1 cellular context compared by ENCODE assay signal in genomic region chr17:82226809-82227628, GRCh38.
TF ChIP-seq lines count a peak whose summit lies in the region.

No MANE protein-coding gene starts in this region.

TF ChIP-seq in HepG2, 621 proteins besides CTCF, POLR2A, EP300 and RAD21 (continued from another document and continues in another):
- TF ChIP-seq TFDP1 (CRISPR knock-in tag; IDR thresholded peaks at IDR 0.05; ENCODE audit: borderline replicate concordance) = no peak
- no peak for TF ChIP-seq ZBTB43 (CRISPR knock-in tag; conservative IDR thresholded peaks at IDR 0.05)
- TF ChIP-seq ZNF317 (CRISPR knock-in tag; IDR thresholded peaks at IDR 0.05) = no peak
- TF ChIP-seq FOXP1 (IDR thresholded peaks at IDR 0.05) = no peak
- TF ChIP-seq FOXP1 (CRISPR knock-in tag; IDR thresholded peaks at IDR 0.05) = peak; percentile 15; the same call in 1 of the 2 replicates
- TF ChIP-seq ZNF44 (CRISPR knock-in tag; IDR thresholded peaks at IDR 0.05) = no peak
- peak; percentile 19; the same call in 1 of the 2 replicates for TF ChIP-seq IKZF5 (CRISPR knock-in tag; IDR thresholded peaks at IDR 0.05)
- no peak for TF ChIP-seq ZNF282 (IDR thresholded peaks at IDR 0.05; ENCODE audit: partially characterized antibody)
- TF ChIP-seq IRX3 (CRISPR knock-in tag; IDR thresholded peaks at IDR 0.05; ENCODE audit: borderline replicate concordance, low read depth) = no peak
- TF ChIP-seq SIX4 (CRISPR knock-in tag; IDR thresholded peaks at IDR 0.05) = no peak
- 0 out of 2 replicates have a peak, but pooled peaks have one; percentile 5 for TF ChIP-seq ZNF333 (CRISPR knock-in tag; IDR thresholded peaks at IDR 0.05; ENCODE audit: borderline replicate concordance)
- TF ChIP-seq NKX3-1 (CRISPR knock-in tag; IDR thresholded peaks at IDR 0.05) = no peak
- TF ChIP-seq NONO (IDR thresholded peaks at IDR 0.05) = no peak
- TF ChIP-seq NONO (CRISPR knock-in tag; conservative IDR thresholded peaks at IDR 0.05) = no peak
- TF ChIP-seq ELF1 (CRISPR knock-in tag; IDR thresholded peaks at IDR 0.05) = no peak
- TF ChIP-seq BCL3 (CRISPR knock-in tag; IDR thresholded peaks at IDR 0.05) = no peak
- peak; percentile 51; the same call in 1 of the 2 replicates for TF ChIP-seq ARID4A (CRISPR knock-in tag; IDR thresholded peaks at IDR 0.05; ENCODE audit: borderline replicate concordance)
- TF ChIP-seq KAT8 (CRISPR knock-in tag; IDR thresholded peaks at IDR 0.05) = peak; percentile 16; the same call in 1 of the 2 replicates
- no peak for TF ChIP-seq ZNF878 (CRISPR knock-in tag; IDR thresholded peaks at IDR 0.05)
- no peak for TF ChIP-seq PHF20 (CRISPR knock-in tag; IDR thresholded peaks at IDR 0.05)
- no peak for TF ChIP-seq ELF3 (CRISPR knock-in tag; IDR thresholded peaks at IDR 0.05)
- TF ChIP-seq ZC3H13 (CRISPR knock-in tag; IDR thresholded peaks at IDR 0.05) = no peak
- no peak for TF ChIP-seq SRF (IDR thresholded peaks at IDR 0.05; ENCODE audit: low read depth, low read length)
- peak; percentile 48; the same call in 1 of the 2 replicates for TF ChIP-seq MAX (IDR thresholded peaks at IDR 0.05)
- TF ChIP-seq MED1 (CRISPR knock-in tag; IDR thresholded peaks at IDR 0.05) = no peak; the same call in 1 of the 2 replicates
- TF ChIP-seq MAZ (IDR thresholded peaks at IDR 0.05; ENCODE audit: borderline replicate concordance, low read depth, low read length) = no peak
- TF ChIP-seq MAZ (CRISPR knock-in tag; IDR thresholded peaks at IDR 0.05; ENCODE audit: low read depth) = peak; percentile 36; the same call in 1 of the 2 replicates
- no peak for TF ChIP-seq ZNF660 (CRISPR knock-in tag; IDR thresholded peaks at IDR 0.05; ENCODE audit: borderline replicate concordance, low read depth)
- no peak for TF ChIP-seq TEAD3 (CRISPR knock-in tag; optimal IDR thresholded peaks at IDR 0.05; ENCODE audit: borderline replicate concordance)
- peak; percentile 47 for TF ChIP-seq FOXO1 (CRISPR knock-in tag; IDR thresholded peaks at IDR 0.05)
- TF ChIP-seq ZNF558 (CRISPR knock-in tag; IDR thresholded peaks at IDR 0.05; ENCODE audit: borderline replicate concordance) = no peak
- TF ChIP-seq SSRP1 (CRISPR knock-in tag; IDR thresholded peaks at IDR 0.05) = no peak
- TF ChIP-seq ARID3A (IDR thresholded peaks at IDR 0.05; ENCODE audit: low read depth, low read length) = no peak
- TF ChIP-seq HMG20A (CRISPR knock-in tag; IDR thresholded peaks at IDR 0.05; ENCODE audit: borderline replicate concordance) = no peak
- TF ChIP-seq XBP1 (CRISPR knock-in tag; IDR thresholded peaks at IDR 0.05) = no peak
- TF ChIP-seq FOXO4 (CRISPR knock-in tag; conservative IDR thresholded peaks at IDR 0.05) = 0 out of 2 replicates have a peak, but pooled peaks have one; percentile 78
- TF ChIP-seq MTERF4 (CRISPR knock-in tag; IDR thresholded peaks at IDR 0.05) = peak; percentile 65
- no peak for TF ChIP-seq ATRX (CRISPR knock-in tag; IDR thresholded peaks at IDR 0.05; ENCODE audit: borderline replicate concordance)
- TF ChIP-seq MBD4 (IDR thresholded peaks at IDR 0.05; ENCODE audit: borderline replicate concordance, low read length) = no peak
- TF ChIP-seq ZSCAN29 (CRISPR knock-in tag; conservative IDR thresholded peaks at IDR 0.05) = no peak
- no peak for TF ChIP-seq TBP (CRISPR knock-in tag; IDR thresholded peaks at IDR 0.05)
- no peak for TF ChIP-seq PRMT3 (CRISPR knock-in tag; IDR thresholded peaks at IDR 0.05; ENCODE audit: borderline replicate concordance, low read depth)
- no peak for TF ChIP-seq ZSCAN5A (CRISPR knock-in tag; IDR thresholded peaks at IDR 0.05; ENCODE audit: borderline replicate concordance)
- TF ChIP-seq SMC3 (IDR thresholded peaks at IDR 0.05; ENCODE audit: low read length) = no peak
- no peak for TF ChIP-seq NAIF1 (CRISPR knock-in tag; IDR thresholded peaks at IDR 0.05; ENCODE audit: borderline replicate concordance)
- TF ChIP-seq PAXIP1 (CRISPR knock-in tag; conservative IDR thresholded peaks at IDR 0.05) = peak; percentile 88
- no peak for TF ChIP-seq KDM5A (IDR thresholded peaks at IDR 0.05; ENCODE audit: borderline replicate concordance, low read length)
- no peak for TF ChIP-seq HOXA7 (CRISPR knock-in tag; IDR thresholded peaks at IDR 0.05)
- 0 out of 2 replicates have a peak, but pooled peaks have one; percentile 28 for TF ChIP-seq ARNT2 (CRISPR knock-in tag; IDR thresholded peaks at IDR 0.05; ENCODE audit: low read depth)
- TF ChIP-seq NRL (CRISPR knock-in tag; IDR thresholded peaks at IDR 0.05; ENCODE audit: borderline replicate concordance) = no peak
